7 cellular contexts compared by ENCODE assay signal in genomic region chr19:461664-462551, GRCh38. TPM values are rescaled to one million over a fixed set of nuclear protein-coding genes. Genes with fewer than 3 reads are reported as not detected.
DNase-seq lines count a peak whose midpoint lies in the region; ATAC-seq, FAIRE-seq and TF ChIP-seq lines count a peak whose summit lies in the region.
"Had no signal": no experiment of that assay in that cellular context is flagged by ENCODE, and none has a peak within 500 bp of the region (broad histone marks: within the 10 kb centered on the region; RNA-seq: fewer than 3 reads in every experiment).

No MANE protein-coding gene starts in this region.

- H3K4me1 ChIP-seq in ascending aorta: peaks cover 0 to 4% of the 10 kb centered on the region in 2 donors

- no peaks in the 10 kb centered on the region for H3K36me3 ChIP-seq in ascending aorta
- H3K36me3 ChIP-seq: neutrophil had no signal

- no peaks in the 10 kb centered on the region for H3K4me1 Mint-ChIP-seq in natural killer cell

- H3K4me3 ChIP-seq in ascending aorta: peak overlapping the region; percentile 53 to 57

- no peak for TF ChIP-seq POLR2A in H54 (IDR thresholded peaks at IDR 0.05; ENCODE audit: low read depth, low read length)

- H3K4me3 Mint-ChIP-seq in natural killer cell: peak overlapping the region; percentile 71

- ATAC-seq in natural killer cell: peak in 1 of 3 donors; percentile 15
- ATAC-seq in GM19463 (IDR thresholded peaks at IDR 0.05; ENCODE audit: unreplicated experiment): no peak

- TF ChIP-seq CTCF in ascending aorta (IDR thresholded peaks at IDR 0.05) (no peak), natural killer cell (IDR thresholded peaks at IDR 0.05) (no peak)

- DNase-seq in NCI-H146 treated with DMSO at 0.1 percent for 48 hours (lab: John Stamatoyannopoulos, UW; ENCODE audit: unreplicated experiment) (peak; percentile 39), ascending aorta (ENCODE audit: low spot score in 2 of 2) (no peak), natural killer cell (no peak), H54 (ENCODE audit: insufficient read length, low spot score) (no peak), OCI-M2 (lab: John Stamatoyannopoulos, UW; ENCODE audit: unreplicated experiment) (no peak)

- no peaks in the 10 kb centered on the region for H3K9me3 ChIP-seq in ascending aorta
- H3K9me3 ChIP-seq: neutrophil had no signal

- peaks cover 0 to 5% of the 10 kb centered on the region in 2 donors for H3K9me3 Mint-ChIP-seq in natural killer cell

- no peak overlapping the region for H3K27ac ChIP-seq in ascending aorta
- H3K27ac ChIP-seq: neutrophil had no signal

- intact Hi-C loops in ascending aorta (cut with DNase I) (no loop called here), natural killer cell (cut with micrococcal nuclease) (no loop called here)

- no peaks in the 10 kb centered on the region for H3K36me3 Mint-ChIP-seq in natural killer cell

- no peak for FAIRE-seq in H54 (lab: Jason Lieb, UNC)

- H3K27me3 ChIP-seq in ascending aorta: no peaks in the 10 kb centered on the region

- H3K27ac Mint-ChIP-seq in natural killer cell: no peak overlapping the region

- peaks cover 0 to 17% of the 10 kb centered on the region in 2 donors for H3K27me3 Mint-ChIP-seq in natural killer cell (ENCODE audit: low read depth in 2 of 2)

RNA-seq across cellular contexts. Expression of gene SHC2, which starts 1.1 kb away (rescaled TPM):
- total RNA-seq in ascending aorta: 51.2 TPM
- under 1 TPM in 1 of 3 donors, not detected in 2; 0.75 TPM for total RNA-seq in natural killer cell

RNA-seq across cellular contexts. Expression of gene MADCAM1, which starts 34.4 kb away (rescaled TPM):
- total RNA-seq in ascending aorta (not detected), natural killer cell (under 1 TPM in 2 of 3 donors, not detected in 1; 0.43 to 0.54 TPM)

RNA-seq across cellular contexts. Expression of gene TPGS1, which starts 45.4 kb away (rescaled TPM):
- total RNA-seq in ascending aorta (89.2 TPM), natural killer cell (10 to 100 TPM; 18.7 to 20.6 (median 18.9) TPM)

RNA-seq across cellular contexts. Expression of gene C2CD4C, which starts 53.0 kb away (rescaled TPM):
- 5.7 TPM for total RNA-seq in ascending aorta
- total RNA-seq in natural killer cell: not detected

Comparison
In these comparisons a context has a peak if more than half of its experiments do, and no peak if none do; other contexts are left out.
1. RNA of gene SHC2, which starts 1.1 kb away (total RNA-seq): 51.2 TPM in ascending aorta (single experiment); 0.75 TPM in natural killer cell; every median in the first group is over 10 times any median in the second.